In genomic region chr18:68797901-68798300, GRCh38 we compare ENCODE assay signal across 12 cellular contexts. TPM values are rescaled to one million over a fixed set of nuclear protein-coding genes. Genes with fewer than 3 reads are reported as not detected.
DNase-seq lines count a peak whose midpoint lies in the region; ATAC-seq and TF ChIP-seq lines count a peak whose summit lies in the region.
"Had no signal": no experiment of that assay in that cellular context is flagged by ENCODE, and none has a peak within 500 bp of the region (broad histone marks: within the 10 kb centered on the region; RNA-seq: fewer than 3 reads in every experiment).

Gene CCDC102B, plus strand, starts transcription at chr18:68798080. Its CDS starts 38,684 bp downstream, at chr18:68836764.

- no peak within 1 kb of the TSS for H4K91ac ChIP-seq in neuronal stem cell (ENCODE audit: low read depth, low read length, poor library complexity)

- no peak within 1 kb of the TSS for H2AK5ac ChIP-seq in neuronal stem cell (ENCODE audit: low read depth, low read length)

- H2BK120ac ChIP-seq in neuronal stem cell (ENCODE audit: low read depth, low read length), result no peak within 1 kb of the TSS

- no peak within 1 kb of the TSS for H3K4ac ChIP-seq in neuronal stem cell (ENCODE audit: low read length)

- H2BK5ac ChIP-seq in neuronal stem cell (ENCODE audit: low read length), result no peak within 1 kb of the TSS

- H3K27ac ChIP-seq in dorsolateral prefrontal cortex (no peak within 1 kb of the TSS), neuronal stem cell (replicated peaks; ENCODE audit: low read length) (no peak within 1 kb of the TSS)
- no peak within 1 kb of the TSS for H3K27ac ChIP-seq in naive thymus-derived CD4-positive, alpha-beta T cell (ENCODE audit: low read depth, low read length)

- ATAC-seq in activated naive CD8-positive, alpha-beta T cell treated with anti-CD3 and anti-CD28 coated beads, Interleukin-2, amount 50 U/mL, for 24 hours, result no peak
- no peak for ATAC-seq in activated T-cell treated with anti-CD3 and anti-CD28 coated beads, Interleukin-2, amount 50 U/mL, for 4 hours
- ATAC-seq in naive thymus-derived CD4-positive, alpha-beta T cell, result no peak

- H2BK12ac ChIP-seq in neuronal stem cell (ENCODE audit: low read length), result no peak within 1 kb of the TSS

- no peak within 1 kb of the TSS for H3K4me3 Mint-ChIP-seq in activated naive CD8-positive, alpha-beta T cell treated with anti-CD3 and anti-CD28 coated beads, Interleukin-2, amount 50 U/mL, for 24 hours
- no peak within 1 kb of the TSS for H3K4me3 Mint-ChIP-seq in activated T-cell treated with anti-CD3 and anti-CD28 coated beads, Interleukin-2, amount 50 U/mL, for 4 hours
- H3K4me3 Mint-ChIP-seq in naive thymus-derived CD4-positive, alpha-beta T cell, result no peak within 1 kb of the TSS
- H3K4me3 Mint-ChIP-seq: activated B cell treated with CpG ODN at 0.5 μM for 24 hours; activated naive CD8-positive, alpha-beta T cell treated with anti-CD3 and anti-CD28 coated beads for 36 hours had no signal

- no CpG with 5 or more reads among the region's 1 CpG for WGBS in neuronal stem cell (ENCODE audit: extremely low coverage in 2 of 2, insufficient read length in 2 of 2, insufficient replicate concordance in 1 of 2), 2 donors

- H3K36me3 ChIP-seq in MG63 (no peaks in the 10 kb centered on the region), neuronal stem cell (replicated peaks in 1 of 2; ENCODE audit: control insufficient read depth in 2 of 2, insufficient read depth in 2 of 2, low read length in 2 of 2) (no peaks in the 10 kb centered on the region)
- no peaks in the 10 kb centered on the region for H3K36me3 ChIP-seq in naive thymus-derived CD4-positive, alpha-beta T cell (ENCODE audit: control insufficient read depth in 2 of 3, insufficient read depth in 3 of 3, low read length in 3 of 3)

- peaks cover 0 to 18% of the 10 kb centered on the region in 2 donors for H3K4me1 ChIP-seq in neuronal stem cell (ENCODE audit: control insufficient read depth in 2 of 2, insufficient read depth in 1 of 2, low read depth in 1 of 2, low read length in 2 of 2)
- no peaks in the 10 kb centered on the region for H3K4me1 ChIP-seq in naive thymus-derived CD4-positive, alpha-beta T cell (ENCODE audit: control insufficient read depth in 2 of 2, insufficient read depth in 2 of 2, low read length in 2 of 2)

- H3K27me3 ChIP-seq in MG63 (no peaks in the 10 kb centered on the region), dorsolateral prefrontal cortex (no peaks in the 10 kb centered on the region), neuronal stem cell (ENCODE audit: control insufficient read depth in 3 of 3, insufficient read depth in 3 of 3, low read depth in 1 of 3, low read length in 3 of 3) (no peaks in the 10 kb centered on the region)
- no peaks in the 10 kb centered on the region for H3K27me3 ChIP-seq in naive thymus-derived CD4-positive, alpha-beta T cell (ENCODE audit: control insufficient read depth in 2 of 2, insufficient read depth in 2 of 2, low read length in 2 of 2)

- H4K8ac ChIP-seq in neuronal stem cell (ENCODE audit: low read depth, low read length), result no peak within 1 kb of the TSS

- H3K9me3 Mint-ChIP-seq in activated naive CD8-positive, alpha-beta T cell treated with anti-CD3 and anti-CD28 coated beads, Interleukin-2, amount 50 U/mL, for 24 hours, result no peaks in the 10 kb centered on the region
- no peaks in the 10 kb centered on the region for H3K9me3 Mint-ChIP-seq in activated T-cell treated with anti-CD3 and anti-CD28 coated beads, Interleukin-2, amount 50 U/mL, for 4 hours
- H3K9me3 Mint-ChIP-seq in naive thymus-derived CD4-positive, alpha-beta T cell, result no peaks in the 10 kb centered on the region
- H3K9me3 Mint-ChIP-seq: activated B cell treated with CpG ODN at 0.5 μM for 24 hours; activated naive CD8-positive, alpha-beta T cell treated with anti-CD3 and anti-CD28 coated beads for 36 hours had no signal

- H2AFZ ChIP-seq in neuronal stem cell (ENCODE audit: low read length), result peak within 1 kb of the TSS; percentile 75

- no peak within 1 kb of the TSS for H3K4me2 ChIP-seq in neuronal stem cell (ENCODE audit: insufficient read depth, low read length, poor library complexity, severe bottlenecking)

- H3K23ac ChIP-seq in neuronal stem cell (ENCODE audit: low read depth, low read length, poor library complexity), result no peak within 1 kb of the TSS

- no peaks in the 10 kb centered on the region for H3K36me3 Mint-ChIP-seq in activated naive CD8-positive, alpha-beta T cell treated with anti-CD3 and anti-CD28 coated beads, Interleukin-2, amount 50 U/mL, for 24 hours (ENCODE audit: low read depth)
- H3K36me3 Mint-ChIP-seq in activated T-cell treated with anti-CD3 and anti-CD28 coated beads, Interleukin-2, amount 50 U/mL, for 4 hours (ENCODE audit: insufficient read depth), result no peaks in the 10 kb centered on the region
- no peaks in the 10 kb centered on the region for H3K36me3 Mint-ChIP-seq in naive thymus-derived CD4-positive, alpha-beta T cell
- H3K36me3 Mint-ChIP-seq: activated naive CD8-positive, alpha-beta T cell treated with anti-CD3 and anti-CD28 coated beads for 36 hours had no signal

- H2BK15ac ChIP-seq in neuronal stem cell (ENCODE audit: low read length), result no peak within 1 kb of the TSS

- H3K9me3 ChIP-seq in MG63, result no peaks in the 10 kb centered on the region
- peaks cover 0 to 2% of the 10 kb centered on the region in 2 donors for H3K9me3 ChIP-seq in neuronal stem cell (replicated peaks in 1 of 2; ENCODE audit: control insufficient read depth in 2 of 2, insufficient read depth in 1 of 2, low read depth in 1 of 2, low read length in 2 of 2)
- H3K9me3 ChIP-seq in naive thymus-derived CD4-positive, alpha-beta T cell (ENCODE audit: control insufficient read depth in 2 of 3, low read length in 3 of 3), result no peaks in the 10 kb centered on the region

- TF ChIP-seq CTCF in AG09319 (IDR thresholded peaks at IDR 0.05; ENCODE audit: low read depth, low read length) (no peak), dorsolateral prefrontal cortex (IDR thresholded peaks at IDR 0.05 in 54 of 56, conservative IDR thresholded peaks at IDR 0.05 in 2 of 56; ENCODE audit: low read depth in 1 of 56, partially characterized antibody in 56 of 56) (no peak)

- intact Hi-C loops in dorsolateral prefrontal cortex (cut with DNase I), result no loop called here
- intact Hi-C loops in naive thymus-derived CD4-positive, alpha-beta T cell (cut with micrococcal nuclease), result no loop called here

- H3K4me3 ChIP-seq in MG63 (peak within 1 kb of the TSS; percentile 15), dorsolateral prefrontal cortex (peak within 1 kb of the TSS in 1 of 59 donors; percentile 3), neuronal stem cell (ENCODE audit: low read length in 2 of 2) (peak within 1 kb of the TSS in 1 of 2 donors; percentile 19)
- H3K4me3 ChIP-seq in naive thymus-derived CD4-positive, alpha-beta T cell (ENCODE audit: low read length), result no peak within 1 kb of the TSS

- CTCF ChIA-PET in naive thymus-derived CD4-positive, alpha-beta T cell (lab: Charles Lee), result no interaction called here

- no peak within 1 kb of the TSS for H3K18ac ChIP-seq in neuronal stem cell (ENCODE audit: low read length)

- no peaks in the 10 kb centered on the region for H3K79me1 ChIP-seq in neuronal stem cell (ENCODE audit: low read depth, low read length)

- no peak within 1 kb of the TSS for H3K14ac ChIP-seq in neuronal stem cell (ENCODE audit: low read length)

- POLR2A ChIA-PET in naive thymus-derived CD4-positive, alpha-beta T cell (lab: Charles Lee), result no interaction called here

- H3K27me3 Mint-ChIP-seq in activated naive CD8-positive, alpha-beta T cell treated with anti-CD3 and anti-CD28 coated beads, Interleukin-2, amount 50 U/mL, for 24 hours, result no peaks in the 10 kb centered on the region
- no peaks in the 10 kb centered on the region for H3K27me3 Mint-ChIP-seq in activated T-cell treated with anti-CD3 and anti-CD28 coated beads, Interleukin-2, amount 50 U/mL, for 4 hours (ENCODE audit: low read depth)
- H3K27me3 Mint-ChIP-seq in naive thymus-derived CD4-positive, alpha-beta T cell, result no peaks in the 10 kb centered on the region
- H3K27me3 Mint-ChIP-seq: activated B cell treated with CpG ODN at 0.5 μM for 24 hours; activated naive CD8-positive, alpha-beta T cell treated with anti-CD3 and anti-CD28 coated beads for 36 hours had no signal

- H3K4me1 Mint-ChIP-seq in activated naive CD8-positive, alpha-beta T cell treated with anti-CD3 and anti-CD28 coated beads, Interleukin-2, amount 50 U/mL, for 24 hours, result no peaks in the 10 kb centered on the region
- no peaks in the 10 kb centered on the region for H3K4me1 Mint-ChIP-seq in activated T-cell treated with anti-CD3 and anti-CD28 coated beads, Interleukin-2, amount 50 U/mL, for 4 hours (ENCODE audit: low read depth)
- H3K4me1 Mint-ChIP-seq in naive thymus-derived CD4-positive, alpha-beta T cell, result no peaks in the 10 kb centered on the region
- H3K4me1 Mint-ChIP-seq: activated B cell treated with CpG ODN at 0.5 μM for 24 hours; activated naive CD8-positive, alpha-beta T cell treated with anti-CD3 and anti-CD28 coated beads for 36 hours had no signal

- no peak within 1 kb of the TSS for H3K9ac ChIP-seq in neuronal stem cell (ENCODE audit: low read depth, low read length, poor library complexity)

- peak; percentile 80 for DNase-seq in AG09319 (ENCODE audit: extremely low read depth, low read depth)
- DNase-seq in MG63, result peak; percentile 56
- no peak for DNase-seq in dorsolateral prefrontal cortex
- no peak for DNase-seq in neuronal stem cell (ENCODE audit: low spot score)
- DNase-seq in activated naive CD8-positive, alpha-beta T cell treated with anti-CD3 and anti-CD28 coated beads, Interleukin-2, amount 50 U/mL, for 24 hours, result no peak
- no peak for DNase-seq in NK-92 (lab: John Stamatoyannopoulos, UW; ENCODE audit: unreplicated experiment)
- DNase-seq in activated T-cell treated with anti-CD3 and anti-CD28 coated beads, Interleukin-2, amount 50 U/mL, for 4 hours, result no peak
- DNase-seq in naive thymus-derived CD4-positive, alpha-beta T cell, result no peak
- DNase-seq: activated B cell treated with CpG ODN at 0.5 μM for 24 hours; activated naive CD8-positive, alpha-beta T cell treated with anti-CD3 and anti-CD28 coated beads for 36 hours; DMS 273 treated with DMSO at 0.1 percent for 48 hours; OCI-M1 had no signal

- H3K27ac Mint-ChIP-seq in activated naive CD8-positive, alpha-beta T cell treated with anti-CD3 and anti-CD28 coated beads, Interleukin-2, amount 50 U/mL, for 24 hours, result no peak within 1 kb of the TSS
- no peak within 1 kb of the TSS for H3K27ac Mint-ChIP-seq in naive thymus-derived CD4-positive, alpha-beta T cell
- H3K27ac Mint-ChIP-seq: activated B cell treated with CpG ODN at 0.5 μM for 24 hours; activated naive CD8-positive, alpha-beta T cell treated with anti-CD3 and anti-CD28 coated beads for 36 hours had no signal

RNA-seq across cellular contexts. Expression of gene CCDC102B, which starts in this region (rescaled TPM):
- 1.6 and 2.2 TPM in 2 replicates for total RNA-seq in MG63 (2014; rRNA removed; shearing (Covaris generic); ENCODE audit: low replicate concordance)
- total RNA-seq in dorsolateral prefrontal cortex, result 10 to 100 TPM; 13.0 to 41.6 (median 22.3) TPM
- 7.1 TPM for polyA plus RNA-seq in neuronal stem cell (2013, experiment 1 of 2)
- 7.4 TPM for polyA plus RNA-seq in neuronal stem cell (2013, experiment 2 of 2)
- 1 to 10 TPM in 2 of 3 donors, under 1 TPM in 1; 0.82 to 1.5 (median 1.3) TPM for total RNA-seq in activated T-cell treated with anti-CD3 and anti-CD28 coated beads, Interleukin-2, amount 50 U/mL, for 4 hours
- total RNA-seq in naive thymus-derived CD4-positive, alpha-beta T cell, result 10 to 100 TPM in 1 of 5 experiments, 1 to 10 TPM in 4; 2.7 to 10.9 (median 5.8) TPM
- 1 to 10 TPM; 6.4 to 7.9 TPM for polyA plus RNA-seq in naive thymus-derived CD4-positive, alpha-beta T cell

Comparison
In these comparisons a context has a peak if more than half of its experiments do, and no peak if none do; other contexts are left out.
1. DNase-seq: peak in AG09319 (single experiment) and MG63 (single experiment); none in dorsolateral prefrontal cortex (0 of 10), neuronal stem cell (single experiment), activated naive CD8-positive, alpha-beta T cell treated with anti-CD3 and anti-CD28 coated beads, Interleukin-2, amount 50 U/mL, for 24 hours (single experiment), NK-92 (single experiment), activated T-cell treated with anti-CD3 and anti-CD28 coated beads, Interleukin-2, amount 50 U/mL, for 4 hours (single experiment) and naive thymus-derived CD4-positive, alpha-beta T cell (0 of 9).